Comparison of ENCODE assay signal across 26 cellular contexts in the genomic region with DNA sequence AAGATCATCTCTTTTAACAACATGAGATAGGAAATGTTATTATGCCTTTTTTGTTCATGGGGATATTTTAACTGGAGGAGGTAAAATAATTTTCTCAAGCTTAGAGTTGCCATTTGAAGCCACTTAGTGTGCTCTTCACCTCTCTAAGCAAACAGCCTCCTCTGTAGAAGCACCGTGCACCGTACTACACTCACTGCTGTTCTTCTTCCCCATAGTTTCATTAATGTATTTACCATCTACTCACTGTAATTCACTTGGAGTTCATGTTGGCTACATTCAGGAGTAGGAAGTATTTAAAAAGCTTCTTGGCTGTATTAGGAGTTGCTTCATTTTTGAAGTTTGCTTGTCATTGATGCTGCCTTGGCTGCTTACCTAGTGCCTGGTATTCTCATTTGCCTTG.
"Had no signal": no experiment of that assay in that cellular context is flagged by ENCODE, and none has a peak within 500 bp of the region (broad histone marks: within the 10 kb centered on the region; RNA-seq: fewer than 3 reads in every experiment).

No MANE protein-coding gene starts in this region.

- H3K4me1 ChIP-seq: adrenal gland, breast epithelium, pancreas, psoas muscle, tibial nerve had no signal

- H3K4me3 ChIP-seq: adrenal gland, ascending aorta, breast epithelium, coronary artery, gastroesophageal sphincter, pancreas, psoas muscle, right atrium auricular region, tibial nerve had no signal

- H3K27me3 ChIP-seq: adrenal gland, ascending aorta, breast epithelium, gastroesophageal sphincter, neutrophil, pancreas, right atrium auricular region, tibial nerve had no signal

- H3K27me3 Mint-ChIP-seq: central memory CD8-positive, alpha-beta T cell had no signal

- H3K9me3 Mint-ChIP-seq: activated T-cell treated with anti-CD3 and anti-CD28 coated beads, Interleukin-2, amount 50 U/mL, for 24 hours; activated T-helper 17 cell treated with anti-CD3 and anti-CD28 coated beads, Interleukin-2, amount 50 U/mL, for 72 hours; central memory CD8-positive, alpha-beta T cell; endodermal cell; memory B cell; nephron; stimulated activated naive CD8-positive, alpha-beta T cell treated with anti-CD3 and anti-CD28 coated beads, Interleukin-15, Interleukin-2, amounts not matched to agents 100 ng/mL and 50 ng/mL, for 24 hours had no signal

- H3K36me3 ChIP-seq: adrenal gland, breast epithelium, neutrophil, pancreas, right atrium auricular region, tibial nerve had no signal

- H3K27ac Mint-ChIP-seq: activated naive CD8-positive, alpha-beta T cell; activated T-cell treated with anti-CD3 and anti-CD28 coated beads, Interleukin-2, amount 50 U/mL, for 24 hours; activated T-helper 17 cell treated with anti-CD3 and anti-CD28 coated beads, Interleukin-2, amount 50 U/mL, for 72 hours; endodermal cell; memory B cell; nephron; stimulated activated naive CD8-positive, alpha-beta T cell treated with anti-CD3 and anti-CD28 coated beads, Interleukin-15, Interleukin-2, amounts not matched to agents 100 ng/mL and 50 ng/mL, for 24 hours had no signal

- DNase-seq: activated CD4-positive, alpha-beta T cell treated with anti-CD3 and anti-CD28 coated beads for 1 hour; activated CD8-positive, alpha-beta memory T cell treated with anti-CD3 and anti-CD28 coated beads for 24 hours; activated CD8-positive, alpha-beta memory T cell treated with anti-CD3 and anti-CD28 coated beads, Interleukin-2, amount 50 U/mL, for 4 hours; activated T-cell treated with anti-CD3 and anti-CD28 coated beads, Interleukin-2, amount 50 U/mL, for 24 hours; adrenal gland; endodermal cell; head of caudate nucleus; hypothalamus; pancreas; psoas muscle; stimulated activated CD4-positive, alpha-beta T cell treated with anti-CD3 and anti-CD28 coated beads, Interleukin-1b, Interleukin-23, amount 100 ng/mL, for 48 hours; substantia nigra; T-helper 9 cell had no signal

- H3K27ac ChIP-seq: adrenal gland, breast epithelium, neutrophil, pancreas, psoas muscle, right atrium auricular region, tibial nerve had no signal

- H3K36me3 Mint-ChIP-seq: activated naive CD8-positive, alpha-beta T cell; memory B cell had no signal

- H3K4me3 Mint-ChIP-seq: activated naive CD8-positive, alpha-beta T cell; activated T-cell treated with anti-CD3 and anti-CD28 coated beads, Interleukin-2, amount 50 U/mL, for 24 hours; activated T-helper 17 cell treated with anti-CD3 and anti-CD28 coated beads, Interleukin-2, amount 50 U/mL, for 72 hours; central memory CD8-positive, alpha-beta T cell; endodermal cell; memory B cell; nephron; stimulated activated naive CD8-positive, alpha-beta T cell treated with anti-CD3 and anti-CD28 coated beads, Interleukin-15, Interleukin-2, amounts not matched to agents 100 ng/mL and 50 ng/mL, for 24 hours had no signal

- H3K9me3 ChIP-seq: adrenal gland, ascending aorta, breast epithelium, gastroesophageal sphincter, neutrophil, pancreas, psoas muscle, right atrium auricular region, tibial nerve had no signal

- H3K4me1 Mint-ChIP-seq: activated T-helper 17 cell treated with anti-CD3 and anti-CD28 coated beads, Interleukin-2, amount 50 U/mL, for 72 hours; central memory CD8-positive, alpha-beta T cell; endodermal cell; memory B cell had no signal
